In genomic region chr17:32876414-32877163, GRCh38 we compare ENCODE assay signal across 8 cellular contexts. TPM values are rescaled to one million over a fixed set of nuclear protein-coding genes. Genes with fewer than 3 reads are reported as not detected.
DNase-seq lines count a peak whose midpoint lies in the region; ATAC-seq, FAIRE-seq and TF ChIP-seq lines count a peak whose summit lies in the region.

TSS of gene MYO1D (minus strand) at chr17:32877124. CDS start at chr17:32876872, 252 bp downstream.

- peak within 1 kb of the TSS; percentile 98 for H3K4me2 ChIP-seq in HepG2 (ENCODE audit: low read depth, low read length)

- CTCF ChIA-PET in HepG2 (lab: Yijun Ruan, JAX; ENCODE audit: low intra/inter-chr PET ratio, low total read pairs), result interaction anchor here (1.4 to 4.0 kb wide), 3 partner anchors 33 to 92 kb away, joined by 5 to 55 read pairs (median 7); no protein-coding TSS in a partner anchor

- FAIRE-seq in HepG2 (lab: Jason Lieb, UNC), result no peak

- peak; percentile 66 for TF ChIP-seq CTCF in HepG2 (CRISPR knock-in tag; IDR thresholded peaks at IDR 0.05)

- peak within 1 kb of the TSS; percentile 67 for H3K9ac ChIP-seq in HepG2 (ENCODE audit: insufficient read depth, low read depth, low read length)

- in situ Hi-C loops in KBM-7 (cut with MboI; ENCODE audit: low pct_unique_long_range_greater_than_20kb, low sequenced_read_pairs), result no loop called here
- in situ Hi-C loops in HepG2 (cut with HindIII; ENCODE audit: extremely low pct_ligation_motif_present, low pct_unique_long_range_greater_than_20kb), result loop anchor here (5.0 kb wide), 1 partner anchor 94 kb away; no protein-coding TSS in a partner anchor

- no peaks in the 10 kb centered on the region for H3K36me3 ChIP-seq in HepG2 (replicated peaks in 1 of 2; ENCODE audit: control insufficient read depth in 1 of 2, insufficient read depth in 2 of 2, low read length in 2 of 2)

- H3K4me1 ChIP-seq in HepG2 (ENCODE audit: insufficient read depth, low read length), result peaks cover 52% of the 10 kb centered on the region

- no TSS peak for BruUV-seq in HepG2 (replicated peaks; lab: Mats Ljungman, UMichigan)

- no peaks in the 10 kb centered on the region for H3K9me3 ChIP-seq in HepG2 (ENCODE audit: low read length)

- intact Hi-C loops in HepG2 (cut with micrococcal nuclease; ENCODE audit: unreplicated experiment), result loop anchor here (1.0 to 2.0 kb wide), 3 partner anchors 34 to 93 kb away; no protein-coding TSS in a partner anchor

- no peaks in the 10 kb centered on the region for H4K20me1 ChIP-seq in HepG2 (ENCODE audit: insufficient read depth, low read length)

- WGBS in HepG2 (ENCODE audit: low lambda C conversion rate), result 0% methylated on average over 1 of the region's 101 CpGs

- peak; percentile 42 to 76; a peak in 2 of 4 replicates for TF ChIP-seq POLR2A in HepG2 (IDR thresholded peaks at IDR 0.05; ENCODE audit: insufficient read depth in 1 of 2, low read depth in 2 of 2, low read length in 2 of 2)

- H3K79me2 ChIP-seq in HepG2 (ENCODE audit: insufficient read depth, low read length), result peaks cover 7% of the 10 kb centered on the region

- POLR2A ChIA-PET in HepG2 (lab: Yijun Ruan, JAX), result interaction anchor here (1.2 to 1.3 kb wide), 3 partner anchors 49 to 82 kb away, joined by 3 to 4 read pairs (median 4); no protein-coding TSS in a partner anchor

- ATAC-seq in GM21619 (IDR thresholded peaks at IDR 0.05; ENCODE audit: unreplicated experiment) (peak; percentile 54), HepG2 (peak; percentile 87)

- H3K27me3 ChIP-seq in HepG2 (ENCODE audit: control insufficient read depth in 1 of 2, insufficient read depth in 2 of 2, low read length in 2 of 2), result no peaks in the 10 kb centered on the region

- TF ChIP-seq EP300 in HepG2 (IDR thresholded peaks at IDR 0.05; ENCODE audit: low read depth in 2 of 2, low read length in 2 of 2) (no peak), HepG2 (CRISPR knock-in tag; IDR thresholded peaks at IDR 0.05; ENCODE audit: borderline replicate concordance) (no peak)

- peak within 1 kb of the TSS; percentile 63 for H3K27ac ChIP-seq in HepG2 (ENCODE audit: extremely low read length, insufficient read depth, low read length)

- DNase-seq in Daoy (ENCODE audit: low read depth) (peak; percentile 63), KBM-7 (peak; percentile 63), cerebellar cortex (ENCODE audit: low spot score) (peak; percentile 24), HepG2 (ENCODE audit: low spot score) (peak; percentile 45), foreskin melanocyte (no peak)
- DNase-seq in activated CD4-positive, CD25-positive, alpha-beta regulatory T cell (lab: John Stamatoyannopoulos, UW), result peak; percentile 27 to 32 (median 31)
- DNase-seq in stimulated activated CD4-positive, alpha-beta T cell treated with anti-CD3 and anti-CD28 coated beads, Interleukin-2, amount 100 ng/mL, for 48 hours, result peak; percentile 58

- H3K4me3 ChIP-seq in HepG2 (replicated peaks in 1 of 3; ENCODE audit: insufficient read depth in 1 of 3, low read depth in 2 of 3, low read length in 3 of 3), result peak within 1 kb of the TSS; percentile 78 to 92 (median 87)

- peak within 1 kb of the TSS; percentile 100 for H2AFZ ChIP-seq in HepG2 (ENCODE audit: low read length)

- peak; percentile 23; the same call in 1 of the 2 replicates for TF ChIP-seq RAD21 in HepG2 (CRISPR knock-in tag; IDR thresholded peaks at IDR 0.05)

TF ChIP-seq in HepG2, 621 proteins besides CTCF, POLR2A, EP300 and RAD21 (continues in another document):
- no peak for TF ChIP-seq ZNF143 (CRISPR knock-in tag; IDR thresholded peaks at IDR 0.05)
- TF ChIP-seq ZKSCAN8 (CRISPR knock-in tag; IDR thresholded peaks at IDR 0.05; ENCODE audit: borderline replicate concordance), result no peak
- TF ChIP-seq SCMH1 (CRISPR knock-in tag; IDR thresholded peaks at IDR 0.05; ENCODE audit: borderline replicate concordance), result no peak
- TF ChIP-seq ZBTB46 (CRISPR knock-in tag; IDR thresholded peaks at IDR 0.05; ENCODE audit: borderline replicate concordance), result peak; percentile 56; the same call in 1 of the 2 replicates
- peak; percentile 76 for TF ChIP-seq ZBTB2 (CRISPR knock-in tag; IDR thresholded peaks at IDR 0.05; ENCODE audit: low read depth)
- no peak for TF ChIP-seq ZNF350 (CRISPR knock-in tag; IDR thresholded peaks at IDR 0.05; ENCODE audit: borderline replicate concordance, low read depth)
- no peak for TF ChIP-seq PAF1 (CRISPR knock-in tag; IDR thresholded peaks at IDR 0.05)
- TF ChIP-seq NFKBIZ (CRISPR knock-in tag; IDR thresholded peaks at IDR 0.05), result no peak; the same call in 1 of the 2 replicates
- TF ChIP-seq GATAD1 (CRISPR knock-in tag; IDR thresholded peaks at IDR 0.05), result no peak
- no peak for TF ChIP-seq HOXD1 (CRISPR knock-in tag; IDR thresholded peaks at IDR 0.05)
- peak; percentile 75 to 95; a peak in 3 of 4 replicates for TF ChIP-seq HMGXB4 (CRISPR knock-in tag; IDR thresholded peaks at IDR 0.05; ENCODE audit: borderline replicate concordance in 1 of 2, low read depth in 1 of 2)
- TF ChIP-seq MAZ (IDR thresholded peaks at IDR 0.05; ENCODE audit: borderline replicate concordance, low read depth, low read length), result no peak
- peak; percentile 72; the same call in 1 of the 2 replicates for TF ChIP-seq MAZ (CRISPR knock-in tag; IDR thresholded peaks at IDR 0.05; ENCODE audit: low read depth)
- 0 out of 2 replicates have a peak, but pooled peaks have one; percentile 47 for TF ChIP-seq ZNF761 (CRISPR knock-in tag; conservative IDR thresholded peaks at IDR 0.05)
- no peak for TF ChIP-seq GABPA (IDR thresholded peaks at IDR 0.05; ENCODE audit: low read depth, low read length)
- TF ChIP-seq GABPA (CRISPR knock-in tag; IDR thresholded peaks at IDR 0.05; ENCODE audit: low read depth), result no peak
- TF ChIP-seq ZFY (CRISPR knock-in tag; IDR thresholded peaks at IDR 0.05), result peak; percentile 74
- no peak for TF ChIP-seq ZSCAN12 (CRISPR knock-in tag; IDR thresholded peaks at IDR 0.05)

RNA-seq across cellular contexts. Expression of gene MYO1D, which starts in this region (rescaled TPM):
- total RNA-seq in Daoy (2014; rRNA removed; shearing (Covaris generic)), result 24.4 and 25.5 TPM in 2 replicates
- 13.2 and 15.4 TPM in 2 replicates for total RNA-seq in HepG2 (2016; rRNA removed; fragmentation: Illumina TruSeq; extraction: Trizol)
- total RNA-seq in HepG2 (2016; cell fraction: cytosol; rRNA removed; fragmentation: Illumina TruSeq; extraction: Trizol; ENCODE audit: low read depth), result 3.0 and 3.6 TPM in 2 replicates
- 12.4 and 13.8 TPM in 2 replicates for total RNA-seq in HepG2 (2016; cell fraction: insoluble cytoplasmic fraction; rRNA removed; fragmentation: Illumina TruSeq; extraction: Trizol)
- 5.7 and 6.1 TPM in 2 replicates for total RNA-seq in HepG2 (2016; cell fraction: membrane; rRNA removed; fragmentation: Illumina TruSeq; extraction: Trizol)
- 14.8 and 18.3 TPM in 2 replicates for total RNA-seq in HepG2 (2016; cell fraction: nucleus; rRNA removed; fragmentation: Illumina TruSeq; extraction: Trizol)
- polyA plus RNA-seq in HepG2 (2011; rRNA removed), result 17.3 and 19.7 TPM in 2 replicates
- polyA plus RNA-seq in HepG2 (2011; cell fraction: cytosol; rRNA removed), result 15.1 and 24.7 TPM in 2 replicates
- 8.8 and 9.9 TPM in 2 replicates for polyA plus RNA-seq in HepG2 (2011; cell fraction: nucleus; rRNA removed)
- polyA plus RNA-seq in HepG2 (2012), result 21.0 and 26.3 TPM in 2 replicates
- polyA plus RNA-seq in HepG2 (2016; cell fraction: cytosol; fragmentation: Illumina TruSeq; extraction: Trizol; ENCODE audit: low read depth), result 0.91 and 1.2 TPM in 2 replicates
- 11.4 and 15.7 TPM in 2 replicates for polyA plus RNA-seq in HepG2 (2016; cell fraction: insoluble cytoplasmic fraction; fragmentation: Illumina TruSeq; extraction: Trizol; ENCODE audit: low read depth)
- 2.9 and 3.4 TPM in 2 replicates for polyA plus RNA-seq in HepG2 (2016; cell fraction: membrane; fragmentation: Illumina TruSeq; extraction: Trizol; ENCODE audit: low read depth)
- 8.9 and 12.3 TPM in 2 replicates for polyA plus RNA-seq in HepG2 (2016; cell fraction: nucleus; fragmentation: Illumina TruSeq; extraction: Trizol; ENCODE audit: insufficient read depth, low read depth)
- 1.8 and 19.9 TPM in 2 replicates for polyA minus RNA-seq in HepG2 (2011; rRNA and poly(A)+ RNA removed; ENCODE audit: low replicate concordance)
- polyA minus RNA-seq in HepG2 (2011; cell fraction: cytosol; rRNA and poly(A)+ RNA removed), result 24.6 and 25.3 TPM in 2 replicates
- polyA minus RNA-seq in HepG2 (2011; cell fraction: nucleus; rRNA and poly(A)+ RNA removed), result 44.4 and 61.9 TPM in 2 replicates
